Comparison of ENCODE assay signal across 1 cellular context in the genomic region with DNA sequence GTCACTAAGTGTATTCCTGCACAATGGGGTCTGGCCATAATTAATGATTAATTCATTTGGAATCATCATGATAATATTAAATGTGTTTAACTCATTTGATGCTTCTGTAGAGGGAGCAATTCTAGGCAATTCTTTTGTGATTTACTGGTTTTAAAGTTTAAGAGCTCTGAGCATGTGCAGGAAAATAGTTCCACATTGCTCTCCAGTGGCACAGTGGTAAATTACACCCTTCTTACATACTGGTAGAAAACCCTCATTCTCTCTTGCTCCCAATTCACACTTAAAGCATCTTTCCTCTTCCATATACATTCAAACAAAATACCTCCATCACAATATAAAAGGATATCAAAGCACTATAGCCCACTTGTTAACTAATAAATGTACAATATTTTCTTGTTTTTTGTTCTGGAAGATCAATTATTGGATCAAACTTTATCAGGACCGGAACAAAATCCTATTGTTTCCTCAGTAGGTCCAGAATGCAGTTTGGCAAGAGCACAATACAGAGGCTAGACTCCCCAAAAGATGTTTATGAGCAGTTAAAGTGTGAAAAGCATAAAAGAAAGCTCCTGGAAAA.
TF ChIP-seq lines count a peak whose summit lies in the region.

No MANE protein-coding gene starts in this region.

TF ChIP-seq in GM12878, 131 proteins besides CTCF, POLR2A, EP300 and RAD21 (continued from another document):
- TF ChIP-seq, protein P1, sequence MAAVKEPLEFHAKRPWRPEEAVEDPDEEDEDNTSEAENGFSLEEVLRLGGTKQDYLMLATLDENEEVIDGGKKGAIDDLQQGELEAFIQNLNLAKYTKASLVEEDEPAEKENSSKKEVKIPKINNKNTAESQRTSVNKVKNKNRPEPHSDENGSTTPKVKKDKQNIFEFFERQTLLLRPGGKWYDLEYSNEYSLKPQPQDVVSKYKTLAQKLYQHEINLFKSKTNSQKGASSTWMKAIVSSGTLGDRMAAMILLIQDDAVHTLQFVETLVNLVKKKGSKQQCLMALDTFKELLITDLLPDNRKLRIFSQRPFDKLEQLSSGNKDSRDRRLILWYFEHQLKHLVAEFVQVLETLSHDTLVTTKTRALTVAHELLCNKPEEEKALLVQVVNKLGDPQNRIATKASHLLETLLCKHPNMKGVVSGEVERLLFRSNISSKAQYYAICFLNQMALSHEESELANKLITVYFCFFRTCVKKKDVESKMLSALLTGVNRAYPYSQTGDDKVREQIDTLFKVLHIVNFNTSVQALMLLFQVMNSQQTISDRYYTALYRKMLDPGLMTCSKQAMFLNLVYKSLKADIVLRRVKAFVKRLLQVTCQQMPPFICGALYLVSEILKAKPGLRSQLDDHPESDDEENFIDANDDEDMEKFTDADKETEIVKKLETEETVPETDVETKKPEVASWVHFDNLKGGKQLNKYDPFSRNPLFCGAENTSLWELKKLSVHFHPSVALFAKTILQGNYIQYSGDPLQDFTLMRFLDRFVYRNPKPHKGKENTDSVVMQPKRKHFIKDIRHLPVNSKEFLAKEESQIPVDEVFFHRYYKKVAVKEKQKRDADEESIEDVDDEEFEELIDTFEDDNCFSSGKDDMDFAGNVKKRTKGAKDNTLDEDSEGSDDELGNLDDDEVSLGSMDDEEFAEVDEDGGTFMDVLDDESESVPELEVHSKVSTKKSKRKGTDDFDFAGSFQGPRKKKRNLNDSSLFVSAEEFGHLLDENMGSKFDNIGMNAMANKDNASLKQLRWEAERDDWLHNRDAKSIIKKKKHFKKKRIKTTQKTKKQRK (IDR thresholded peaks at IDR 0.05; ENCODE audit: low read depth, low read length), result no peak
- TF ChIP-seq EED (IDR thresholded peaks at IDR 0.05; ENCODE audit: low read depth) (no peak), NKRF (conservative IDR thresholded peaks at IDR 0.05) (no peak), ZSCAN29 (IDR thresholded peaks at IDR 0.05) (no peak), NRF1 (conservative IDR thresholded peaks at IDR 0.05; ENCODE audit: low read depth, low read length) (0 out of 2 replicates have a peak, but pooled peaks have one; percentile 7), GATAD2B (conservative IDR thresholded peaks at IDR 0.05; ENCODE audit: low read depth) (no peak)
TF ChIP-seq in GM12878: peak in this region for 2.
